Comparison of ENCODE assay signal across 12 cellular contexts in the genomic region with DNA sequence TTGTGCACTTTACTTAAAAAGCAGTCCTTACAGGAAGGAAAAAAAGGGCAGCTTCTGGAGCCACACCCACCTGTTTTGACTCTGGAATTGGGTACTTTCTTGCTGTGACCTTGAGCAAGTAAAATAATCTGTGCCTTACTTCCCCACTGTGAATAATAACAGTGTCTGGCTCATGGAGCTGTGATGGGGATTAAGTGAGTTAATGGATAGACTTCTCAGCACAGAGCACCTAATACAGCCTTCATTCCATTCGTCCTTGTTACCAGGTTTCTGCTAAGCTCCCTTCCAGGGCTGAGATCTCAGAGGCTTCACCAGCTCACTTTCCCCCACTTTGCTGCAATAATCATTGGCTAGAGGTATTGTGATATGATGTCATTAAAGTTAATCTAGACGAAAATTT. TPM values are rescaled to one million over a fixed set of nuclear protein-coding genes. Genes with fewer than 3 reads are reported as not detected.
DNase-seq lines count a peak whose midpoint lies in the region; ATAC-seq, FAIRE-seq and TF ChIP-seq lines count a peak whose summit lies in the region.
"Had no signal": no experiment of that assay in that cellular context is flagged by ENCODE, and none has a peak within 500 bp of the region (broad histone marks: within the 10 kb centered on the region; RNA-seq: fewer than 3 reads in every experiment).

No MANE protein-coding gene starts in this region.

- H3K36me3 Mint-ChIP-seq in activated naive CD8-positive, alpha-beta T cell treated with anti-CD3 and anti-CD28 coated beads for 36 hours: no peaks in the 10 kb centered on the region
- no peaks in the 10 kb centered on the region for H3K36me3 Mint-ChIP-seq in GM23338 (ENCODE audit: low read depth)
- H3K36me3 Mint-ChIP-seq: stimulated activated memory B cell treated with anti-CD40 and anti-IgM and Interleukin-4, amounts not matched to agents 10 μg/mL and 1 μg/mL and 100 μg/mL, for 72 hours had no signal

- H3K4me1 ChIP-seq in right lobe of liver: peaks cover 0 to 15% (median 3%) of the 10 kb centered on the region in 4 donors
- peaks cover 8% of the 10 kb centered on the region; the same call in 1 of the 2 replicates for H3K4me1 ChIP-seq in HepG2 (ENCODE audit: insufficient read depth, low read length)
- H3K4me1 ChIP-seq in GM23338 (ENCODE audit: insufficient read depth): no peaks in the 10 kb centered on the region

- H3K4me3 ChIP-seq in right lobe of liver (no peak overlapping the region), HepG2 (replicated peaks in 1 of 3; ENCODE audit: insufficient read depth in 1 of 3, low read depth in 2 of 3, low read length in 3 of 3) (no peak overlapping the region), GM23338 (no peak overlapping the region)
- H3K4me3 ChIP-seq: lung had no signal

- WGBS in right lobe of liver (ENCODE audit: insufficient coverage, low coverage, low lambda C conversion rate, missing lambda C conversion rate): 31% methylated on average over 2 of the region's 2 CpGs
- WGBS in HepG2 (ENCODE audit: low lambda C conversion rate): 0% methylated on average over 2 of the region's 2 CpGs

- H3K4me2 ChIP-seq in HepG2 (ENCODE audit: low read depth, low read length): no peak overlapping the region
- no peak overlapping the region for H3K4me2 ChIP-seq in GM23338

- no TSS peak for BruUV-seq in HepG2 (replicated peaks; lab: Mats Ljungman, UMichigan)

- no peaks in the 10 kb centered on the region for H3K27me3 Mint-ChIP-seq in activated naive CD8-positive, alpha-beta T cell treated with anti-CD3 and anti-CD28 coated beads for 36 hours
- no peaks in the 10 kb centered on the region for H3K27me3 Mint-ChIP-seq in GM23338 (ENCODE audit: insufficient read depth, low read depth, poor library complexity)
- H3K27me3 Mint-ChIP-seq: stimulated activated memory B cell treated with anti-CD40 and anti-IgM and Interleukin-4, amounts not matched to agents 10 μg/mL and 1 μg/mL and 100 μg/mL, for 72 hours had no signal

- peaks cover 59% of the 10 kb centered on the region for H3K4me1 Mint-ChIP-seq in activated naive CD8-positive, alpha-beta T cell treated with anti-CD3 and anti-CD28 coated beads for 36 hours
- H3K4me1 Mint-ChIP-seq in GM23338: no peaks in the 10 kb centered on the region; the same call in 1 of the 3 replicates

- H3K27ac ChIP-seq in right lobe of liver (peak overlapping the region in 1 of 3 donors; percentile 12), HepG2 (ENCODE audit: extremely low read length, insufficient read depth, low read length) (no peak overlapping the region), GM23338 (ENCODE audit: low read depth) (no peak overlapping the region)

- H3F3A ChIP-seq in GM23338 (replicated peaks; ENCODE audit: low read depth): no peaks in the 10 kb centered on the region

- no peaks in the 10 kb centered on the region for H3K36me3 ChIP-seq in right lobe of liver
- no peaks in the 10 kb centered on the region for H3K36me3 ChIP-seq in HepG2 (replicated peaks in 1 of 2; ENCODE audit: control insufficient read depth in 1 of 2, insufficient read depth in 2 of 2, low read length in 2 of 2)
- no peaks in the 10 kb centered on the region for H3K36me3 ChIP-seq in GM23338 (ENCODE audit: insufficient read depth)

- TF ChIP-seq EP300 in HepG2 (IDR thresholded peaks at IDR 0.05; ENCODE audit: low read depth in 2 of 2, low read length in 2 of 2) (no peak), HepG2 (CRISPR knock-in tag; IDR thresholded peaks at IDR 0.05; ENCODE audit: borderline replicate concordance) (no peak)

- H3K27me3 ChIP-seq in right lobe of liver (no peaks in the 10 kb centered on the region), HepG2 (ENCODE audit: control insufficient read depth in 1 of 2, insufficient read depth in 2 of 2, low read length in 2 of 2) (peaks cover 0 to 13% of the 10 kb centered on the region in 2 experiments; a peak in 3 of 5 replicates), GM23338 (ENCODE audit: insufficient read depth) (no peaks in the 10 kb centered on the region)

- H3K9ac ChIP-seq in HepG2 (ENCODE audit: insufficient read depth, low read depth, low read length): no peak overlapping the region

- peak overlapping the region; percentile 82 for H3K27ac Mint-ChIP-seq in activated naive CD8-positive, alpha-beta T cell treated with anti-CD3 and anti-CD28 coated beads for 36 hours
- no peak overlapping the region for H3K27ac Mint-ChIP-seq in GM23338
- H3K27ac Mint-ChIP-seq: stimulated activated memory B cell treated with anti-CD40 and anti-IgM and Interleukin-4, amounts not matched to agents 10 μg/mL and 1 μg/mL and 100 μg/mL, for 72 hours had no signal

- no peak for TF ChIP-seq RAD21 in HepG2 (CRISPR knock-in tag; IDR thresholded peaks at IDR 0.05)

- in situ Hi-C loops in HepG2 (cut with HindIII; ENCODE audit: extremely low pct_ligation_motif_present, low pct_unique_long_range_greater_than_20kb): no loop called here

- H3K9me2 ChIP-seq in GM23338 (ENCODE audit: insufficient read depth): no peaks in the 10 kb centered on the region

- H3K79me2 ChIP-seq in HepG2 (ENCODE audit: insufficient read depth, low read length): no peaks in the 10 kb centered on the region
- no peaks in the 10 kb centered on the region for H3K79me2 ChIP-seq in GM23338 (replicated peaks; ENCODE audit: insufficient read depth)

- CTCF ChIA-PET in HepG2 (lab: Yijun Ruan, JAX; ENCODE audit: low intra/inter-chr PET ratio, low total read pairs): no interaction called here

- H3K9me3 ChIP-seq in right lobe of liver (no peaks in the 10 kb centered on the region), HepG2 (ENCODE audit: low read length) (no peaks in the 10 kb centered on the region)

- H3K4me3 Mint-ChIP-seq in activated naive CD8-positive, alpha-beta T cell treated with anti-CD3 and anti-CD28 coated beads for 36 hours: no peak overlapping the region
- H3K4me3 Mint-ChIP-seq in GM23338: no peak overlapping the region
- H3K4me3 Mint-ChIP-seq: stimulated activated memory B cell treated with anti-CD40 and anti-IgM and Interleukin-4, amounts not matched to agents 10 μg/mL and 1 μg/mL and 100 μg/mL, for 72 hours had no signal

- DNase-seq in right lobe of liver (no peak), HepG2 (ENCODE audit: low spot score) (no peak), left lobe of liver (ENCODE audit: low spot score) (peak; percentile 16), ureter (ENCODE audit: low spot score) (peak; percentile 32), kidney glomerular epithelial cell (lab: John Stamatoyannopoulos, UW) (no peak), GM23338 (ENCODE audit: low spot score) (no peak), activated gamma-delta T cell (lab: John Stamatoyannopoulos, UW) (no peak)
- DNase-seq in activated naive CD8-positive, alpha-beta T cell treated with anti-CD3 and anti-CD28 coated beads for 36 hours: no peak
- DNase-seq: activated CD4-positive, CD25-positive, alpha-beta regulatory T cell had no signal

- TF ChIP-seq CTCF in right lobe of liver (IDR thresholded peaks at IDR 0.05) (no peak), HepG2 (CRISPR knock-in tag; IDR thresholded peaks at IDR 0.05) (no peak), GM23338 (conservative IDR thresholded peaks at IDR 0.05; ENCODE audit: low read depth in 2 of 2) (no peak)

- no peak for FAIRE-seq in HepG2 (lab: Jason Lieb, UNC)

- POLR2A ChIA-PET in HepG2 (lab: Yijun Ruan, JAX): no interaction called here

- H3K9me3 Mint-ChIP-seq in activated naive CD8-positive, alpha-beta T cell treated with anti-CD3 and anti-CD28 coated beads for 36 hours: no peaks in the 10 kb centered on the region
- peaks cover 2% of the 10 kb centered on the region; the same call in 1 of the 3 replicates for H3K9me3 Mint-ChIP-seq in GM23338
- H3K9me3 Mint-ChIP-seq: stimulated activated memory B cell treated with anti-CD40 and anti-IgM and Interleukin-4, amounts not matched to agents 10 μg/mL and 1 μg/mL and 100 μg/mL, for 72 hours had no signal

- TF ChIP-seq POLR2A in right lobe of liver (IDR thresholded peaks at IDR 0.05): no peak
- no peak for TF ChIP-seq POLR2A in HepG2 (IDR thresholded peaks at IDR 0.05; ENCODE audit: insufficient read depth in 1 of 2, low read depth in 2 of 2, low read length in 2 of 2)

- intact Hi-C loops in right lobe of liver (cut with DNase I): no loop called here
- intact Hi-C loops in HepG2 (cut with micrococcal nuclease; ENCODE audit: unreplicated experiment): no loop called here

- H2AFZ ChIP-seq in HepG2 (ENCODE audit: low read length) (no peak overlapping the region), GM23338 (no peak overlapping the region)

- peak; percentile 29 to 40 (median 38) for ATAC-seq in right lobe of liver
- no peak for ATAC-seq in HepG2
- no peak for ATAC-seq in left lobe of liver
- no peak for ATAC-seq in GM23338
- ATAC-seq: Panc1 had no signal

- no peaks in the 10 kb centered on the region for H4K20me1 ChIP-seq in HepG2 (ENCODE audit: insufficient read depth, low read length)
- no peaks in the 10 kb centered on the region for H4K20me1 ChIP-seq in GM23338 (replicated peaks; ENCODE audit: insufficient read depth)

RNA-seq across cellular contexts. Expression of a gene that starts 20.0 kb away (rescaled TPM):
- 1 to 10 TPM; 3.3 to 9.8 (median 4.8) TPM for total RNA-seq in right lobe of liver
- not detected in 2 replicates for total RNA-seq in HepG2 (2016; rRNA removed; fragmentation: Illumina TruSeq; extraction: Trizol)
- not detected in 2 replicates for total RNA-seq in HepG2 (2016; cell fraction: cytosol; rRNA removed; fragmentation: Illumina TruSeq; extraction: Trizol; ENCODE audit: low read depth)
- not detected in 2 replicates for total RNA-seq in HepG2 (2016; cell fraction: insoluble cytoplasmic fraction; rRNA removed; fragmentation: Illumina TruSeq; extraction: Trizol)
- not detected in 2 replicates for total RNA-seq in HepG2 (2016; cell fraction: membrane; rRNA removed; fragmentation: Illumina TruSeq; extraction: Trizol)
- total RNA-seq in HepG2 (2016; cell fraction: nucleus; rRNA removed; fragmentation: Illumina TruSeq; extraction: Trizol): not detected in 2 replicates
- polyA plus RNA-seq in HepG2 (2011; rRNA removed): 0.04 and 0.10 TPM in 2 replicates
- 0.08 TPM in 2 replicates for polyA plus RNA-seq in HepG2 (2011; cell fraction: cytosol; rRNA removed)
- 0.06 and 0.12 TPM in 2 replicates for polyA plus RNA-seq in HepG2 (2011; cell fraction: nucleus; rRNA removed)
- 0.09 TPM in 1 of 2 replicates, not detected in the other for polyA plus RNA-seq in HepG2 (2012)
- not detected in 2 replicates for polyA plus RNA-seq in HepG2 (2016; cell fraction: cytosol; fragmentation: Illumina TruSeq; extraction: Trizol; ENCODE audit: low read depth)
- not detected in 2 replicates for polyA plus RNA-seq in HepG2 (2016; cell fraction: insoluble cytoplasmic fraction; fragmentation: Illumina TruSeq; extraction: Trizol; ENCODE audit: low read depth)
- not detected in 2 replicates for polyA plus RNA-seq in HepG2 (2016; cell fraction: membrane; fragmentation: Illumina TruSeq; extraction: Trizol; ENCODE audit: low read depth)
- polyA plus RNA-seq in HepG2 (2016; cell fraction: nucleus; fragmentation: Illumina TruSeq; extraction: Trizol; ENCODE audit: insufficient read depth, low read depth): not detected in 2 replicates
- polyA minus RNA-seq in HepG2 (2011; rRNA and poly(A)+ RNA removed; ENCODE audit: low replicate concordance): 0.10 and 7.4 TPM in 2 replicates
- 0.97 TPM in 1 of 2 replicates, not detected in the other for polyA minus RNA-seq in HepG2 (2011; cell fraction: cytosol; rRNA and poly(A)+ RNA removed)
- not detected in 2 replicates for polyA minus RNA-seq in HepG2 (2011; cell fraction: nucleus; rRNA and poly(A)+ RNA removed)
- total RNA-seq in activated naive CD8-positive, alpha-beta T cell treated with anti-CD3 and anti-CD28 coated beads for 36 hours: 10 to 100 TPM in 1 of 2 experiments, 1 to 10 TPM in 1; 9.8 to 11.1 TPM
- 4.7 TPM for total RNA-seq in left lobe of liver
- 20.1 TPM for total RNA-seq in ureter
- 4.4 and 7.3 TPM in 2 replicates for total RNA-seq in GM23338 (2014; rRNA removed; shearing (Covaris generic))
- polyA plus RNA-seq in GM23338 (2016; fragmentation: Nextera tagmentation; extraction: Ambion mirVana): 1.3 and 1.7 TPM in 2 replicates

Comparison
In these comparisons a context has a peak if more than half of its experiments do, and no peak if none do; other contexts are left out.
1. ATAC-seq: peak in right lobe of liver (4 of 4); none in HepG2 (single experiment), left lobe of liver (single experiment) and GM23338 (single experiment).
2. DNase-seq: peak in left lobe of liver (single experiment) and ureter (single experiment); none in right lobe of liver (0 of 3), HepG2 (single experiment), activated naive CD8-positive, alpha-beta T cell treated with anti-CD3 and anti-CD28 coated beads for 36 hours (single experiment), kidney glomerular epithelial cell (single experiment), GM23338 (single experiment) and activated gamma-delta T cell (single experiment).